ENCODE assay signal across 12 cellular contexts in the genomic region with DNA sequence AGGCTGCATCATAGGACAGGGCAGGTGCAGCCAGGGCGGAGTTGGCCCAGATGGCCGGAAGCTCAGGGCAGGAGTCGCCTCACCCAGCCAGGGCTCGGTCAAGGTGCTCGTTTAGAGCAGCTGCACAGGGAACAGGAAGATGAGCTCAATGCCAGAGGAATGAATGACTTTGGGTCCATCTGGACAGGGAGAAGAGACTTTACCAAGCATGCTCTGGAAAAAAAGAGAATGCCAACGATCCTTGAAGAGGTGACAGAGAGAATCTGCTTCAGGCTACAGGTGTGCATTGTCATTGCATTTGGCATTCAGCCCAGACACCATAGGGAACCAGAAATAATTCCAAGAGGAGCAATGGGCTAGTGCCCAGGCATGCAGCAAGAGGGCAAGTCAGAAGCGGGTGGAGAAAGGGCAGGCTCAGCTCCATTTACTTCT. TPM values are rescaled to one million over a fixed set of nuclear protein-coding genes. Genes with fewer than 3 reads are reported as not detected.
DNase-seq lines count a peak whose midpoint lies in the region; ATAC-seq and TF ChIP-seq lines count a peak whose summit lies in the region.
"Had no signal": no experiment of that assay in that cellular context is flagged by ENCODE, and none has a peak within 500 bp of the region (broad histone marks: within the 10 kb centered on the region; RNA-seq: fewer than 3 reads in every experiment).

No MANE protein-coding gene starts in this region.

- H3K9me3 Mint-ChIP-seq in GM23338: no peaks in the 10 kb centered on the region

- no peak overlapping the region for H2AFZ ChIP-seq in GM23338

- DNase-seq in GM23338 (ENCODE audit: low spot score) (peak; percentile 20), NCI-H2107 (lab: John Stamatoyannopoulos, UW) (peak; percentile 64), WERI-Rb-1 (peak; percentile 73), omental fat pad (ENCODE audit: low spot score) (no peak), head of caudate nucleus (no peak)
- DNase-seq: Caco-2; NCI-H1048; stimulated activated CD4-positive, alpha-beta T cell treated with anti-CD3 and anti-CD28 coated beads, Interleukin-15, amount 100 ng/mL, for 24 hours had no signal

- no peak overlapping the region for H3K27ac Mint-ChIP-seq in GM23338

- H3K9me3 ChIP-seq in WERI-Rb-1 (ENCODE audit: severe bottlenecking) (peaks cover 1% of the 10 kb centered on the region), mucosa of rectum (ENCODE audit: control insufficient read depth in 2 of 2, low read length in 2 of 2) (no peaks in the 10 kb centered on the region)
- H3K9me3 ChIP-seq: Caco-2 had no signal

- H3K27ac ChIP-seq in GM23338 (ENCODE audit: low read depth) (no peak overlapping the region), WERI-Rb-1 (no peak overlapping the region), mucosa of rectum (ENCODE audit: low read depth in 2 of 2, low read length in 2 of 2) (peak overlapping the region; percentile 3 to 44)

- H3K27me3 ChIP-seq in GM23338 (ENCODE audit: insufficient read depth): peaks cover 1% of the 10 kb centered on the region; the same call in 1 of the 2 replicates
- no peaks in the 10 kb centered on the region for H3K27me3 ChIP-seq in WERI-Rb-1 (ENCODE audit: insufficient read depth, low read depth, severe bottlenecking)
- H3K27me3 ChIP-seq in mucosa of rectum (ENCODE audit: control insufficient read depth in 2 of 2, insufficient read depth in 2 of 2, low read length in 2 of 2): no peaks in the 10 kb centered on the region

- no peaks in the 10 kb centered on the region for H3K36me3 Mint-ChIP-seq in GM23338 (ENCODE audit: low read depth)

- H3K4me3 ChIP-seq in GM23338 (no peak overlapping the region), WERI-Rb-1 (ENCODE audit: low read depth, low read length) (no peak overlapping the region), mucosa of rectum (ENCODE audit: low read length in 2 of 2) (no peak overlapping the region)

- H3K9me2 ChIP-seq in GM23338 (ENCODE audit: insufficient read depth): no peaks in the 10 kb centered on the region

- intact Hi-C loops in head of caudate nucleus (cut with DNase I): loop anchor here (10.0 kb wide), 1 partner anchor 145 kb away; no protein-coding TSS in a partner anchor

- peaks cover 6% of the 10 kb centered on the region for H3K4me1 Mint-ChIP-seq in GM23338

- ATAC-seq in GM23338 (peak; percentile 65), HG02981 (IDR thresholded peaks at IDR 0.05; ENCODE audit: unreplicated experiment) (no peak), GM19455 (IDR thresholded peaks at IDR 0.05; ENCODE audit: unreplicated experiment) (no peak), omental fat pad (ENCODE audit: low FRiP score) (no peak)

- TF ChIP-seq CTCF in GM23338 (conservative IDR thresholded peaks at IDR 0.05; ENCODE audit: low read depth in 2 of 2): no peak
- TF ChIP-seq CTCF in WERI-Rb-1 (IDR thresholded peaks at IDR 0.05; ENCODE audit: low read depth, low read length): no peak
- no peak for TF ChIP-seq CTCF in omental fat pad (IDR thresholded peaks at IDR 0.05)

- H4K20me1 ChIP-seq in GM23338 (replicated peaks; ENCODE audit: insufficient read depth): no peaks in the 10 kb centered on the region

- H3K27me3 Mint-ChIP-seq in GM23338 (ENCODE audit: insufficient read depth, low read depth, poor library complexity): peaks cover 11% of the 10 kb centered on the region

- no peak overlapping the region for H3K4me2 ChIP-seq in GM23338

- no peaks in the 10 kb centered on the region for H3K36me3 ChIP-seq in GM23338 (ENCODE audit: insufficient read depth)
- no peaks in the 10 kb centered on the region for H3K36me3 ChIP-seq in WERI-Rb-1
- H3K36me3 ChIP-seq in mucosa of rectum (ENCODE audit: control insufficient read depth in 2 of 2, insufficient read depth in 2 of 2, low read length in 2 of 2): no peaks in the 10 kb centered on the region

- peak overlapping the region in 1 of 2 donors; percentile 3 for H3K9ac ChIP-seq in mucosa of rectum (ENCODE audit: low read depth in 1 of 2, low read length in 2 of 2)

- H3K79me2 ChIP-seq in GM23338 (replicated peaks; ENCODE audit: insufficient read depth): no peaks in the 10 kb centered on the region

- no peaks in the 10 kb centered on the region for H3F3A ChIP-seq in GM23338 (replicated peaks; ENCODE audit: low read depth)

- H3K4me3 Mint-ChIP-seq in GM23338: no peak overlapping the region

- H3K4me1 ChIP-seq in GM23338 (ENCODE audit: insufficient read depth): no peaks in the 10 kb centered on the region
- H3K4me1 ChIP-seq in mucosa of rectum (ENCODE audit: control insufficient read depth in 2 of 2, insufficient read depth in 2 of 2, low read length in 2 of 2): peaks cover 0 to 8% of the 10 kb centered on the region in 2 donors

TF ChIP-seq in GM23338, 12 proteins besides CTCF, POLR2A, EP300 and RAD21 (continues in another document):
- no peak for TF ChIP-seq ZNF331 (CRISPR knock-in tag; IDR thresholded peaks at IDR 0.05; ENCODE audit: low read depth)
- TF ChIP-seq, protein P1, sequence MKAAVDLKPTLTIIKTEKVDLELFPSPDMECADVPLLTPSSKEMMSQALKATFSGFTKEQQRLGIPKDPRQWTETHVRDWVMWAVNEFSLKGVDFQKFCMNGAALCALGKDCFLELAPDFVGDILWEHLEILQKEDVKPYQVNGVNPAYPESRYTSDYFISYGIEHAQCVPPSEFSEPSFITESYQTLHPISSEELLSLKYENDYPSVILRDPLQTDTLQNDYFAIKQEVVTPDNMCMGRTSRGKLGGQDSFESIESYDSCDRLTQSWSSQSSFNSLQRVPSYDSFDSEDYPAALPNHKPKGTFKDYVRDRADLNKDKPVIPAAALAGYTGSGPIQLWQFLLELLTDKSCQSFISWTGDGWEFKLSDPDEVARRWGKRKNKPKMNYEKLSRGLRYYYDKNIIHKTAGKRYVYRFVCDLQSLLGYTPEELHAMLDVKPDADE (IDR thresholded peaks at IDR 0.05): no peak
- TF ChIP-seq, protein P2, sequence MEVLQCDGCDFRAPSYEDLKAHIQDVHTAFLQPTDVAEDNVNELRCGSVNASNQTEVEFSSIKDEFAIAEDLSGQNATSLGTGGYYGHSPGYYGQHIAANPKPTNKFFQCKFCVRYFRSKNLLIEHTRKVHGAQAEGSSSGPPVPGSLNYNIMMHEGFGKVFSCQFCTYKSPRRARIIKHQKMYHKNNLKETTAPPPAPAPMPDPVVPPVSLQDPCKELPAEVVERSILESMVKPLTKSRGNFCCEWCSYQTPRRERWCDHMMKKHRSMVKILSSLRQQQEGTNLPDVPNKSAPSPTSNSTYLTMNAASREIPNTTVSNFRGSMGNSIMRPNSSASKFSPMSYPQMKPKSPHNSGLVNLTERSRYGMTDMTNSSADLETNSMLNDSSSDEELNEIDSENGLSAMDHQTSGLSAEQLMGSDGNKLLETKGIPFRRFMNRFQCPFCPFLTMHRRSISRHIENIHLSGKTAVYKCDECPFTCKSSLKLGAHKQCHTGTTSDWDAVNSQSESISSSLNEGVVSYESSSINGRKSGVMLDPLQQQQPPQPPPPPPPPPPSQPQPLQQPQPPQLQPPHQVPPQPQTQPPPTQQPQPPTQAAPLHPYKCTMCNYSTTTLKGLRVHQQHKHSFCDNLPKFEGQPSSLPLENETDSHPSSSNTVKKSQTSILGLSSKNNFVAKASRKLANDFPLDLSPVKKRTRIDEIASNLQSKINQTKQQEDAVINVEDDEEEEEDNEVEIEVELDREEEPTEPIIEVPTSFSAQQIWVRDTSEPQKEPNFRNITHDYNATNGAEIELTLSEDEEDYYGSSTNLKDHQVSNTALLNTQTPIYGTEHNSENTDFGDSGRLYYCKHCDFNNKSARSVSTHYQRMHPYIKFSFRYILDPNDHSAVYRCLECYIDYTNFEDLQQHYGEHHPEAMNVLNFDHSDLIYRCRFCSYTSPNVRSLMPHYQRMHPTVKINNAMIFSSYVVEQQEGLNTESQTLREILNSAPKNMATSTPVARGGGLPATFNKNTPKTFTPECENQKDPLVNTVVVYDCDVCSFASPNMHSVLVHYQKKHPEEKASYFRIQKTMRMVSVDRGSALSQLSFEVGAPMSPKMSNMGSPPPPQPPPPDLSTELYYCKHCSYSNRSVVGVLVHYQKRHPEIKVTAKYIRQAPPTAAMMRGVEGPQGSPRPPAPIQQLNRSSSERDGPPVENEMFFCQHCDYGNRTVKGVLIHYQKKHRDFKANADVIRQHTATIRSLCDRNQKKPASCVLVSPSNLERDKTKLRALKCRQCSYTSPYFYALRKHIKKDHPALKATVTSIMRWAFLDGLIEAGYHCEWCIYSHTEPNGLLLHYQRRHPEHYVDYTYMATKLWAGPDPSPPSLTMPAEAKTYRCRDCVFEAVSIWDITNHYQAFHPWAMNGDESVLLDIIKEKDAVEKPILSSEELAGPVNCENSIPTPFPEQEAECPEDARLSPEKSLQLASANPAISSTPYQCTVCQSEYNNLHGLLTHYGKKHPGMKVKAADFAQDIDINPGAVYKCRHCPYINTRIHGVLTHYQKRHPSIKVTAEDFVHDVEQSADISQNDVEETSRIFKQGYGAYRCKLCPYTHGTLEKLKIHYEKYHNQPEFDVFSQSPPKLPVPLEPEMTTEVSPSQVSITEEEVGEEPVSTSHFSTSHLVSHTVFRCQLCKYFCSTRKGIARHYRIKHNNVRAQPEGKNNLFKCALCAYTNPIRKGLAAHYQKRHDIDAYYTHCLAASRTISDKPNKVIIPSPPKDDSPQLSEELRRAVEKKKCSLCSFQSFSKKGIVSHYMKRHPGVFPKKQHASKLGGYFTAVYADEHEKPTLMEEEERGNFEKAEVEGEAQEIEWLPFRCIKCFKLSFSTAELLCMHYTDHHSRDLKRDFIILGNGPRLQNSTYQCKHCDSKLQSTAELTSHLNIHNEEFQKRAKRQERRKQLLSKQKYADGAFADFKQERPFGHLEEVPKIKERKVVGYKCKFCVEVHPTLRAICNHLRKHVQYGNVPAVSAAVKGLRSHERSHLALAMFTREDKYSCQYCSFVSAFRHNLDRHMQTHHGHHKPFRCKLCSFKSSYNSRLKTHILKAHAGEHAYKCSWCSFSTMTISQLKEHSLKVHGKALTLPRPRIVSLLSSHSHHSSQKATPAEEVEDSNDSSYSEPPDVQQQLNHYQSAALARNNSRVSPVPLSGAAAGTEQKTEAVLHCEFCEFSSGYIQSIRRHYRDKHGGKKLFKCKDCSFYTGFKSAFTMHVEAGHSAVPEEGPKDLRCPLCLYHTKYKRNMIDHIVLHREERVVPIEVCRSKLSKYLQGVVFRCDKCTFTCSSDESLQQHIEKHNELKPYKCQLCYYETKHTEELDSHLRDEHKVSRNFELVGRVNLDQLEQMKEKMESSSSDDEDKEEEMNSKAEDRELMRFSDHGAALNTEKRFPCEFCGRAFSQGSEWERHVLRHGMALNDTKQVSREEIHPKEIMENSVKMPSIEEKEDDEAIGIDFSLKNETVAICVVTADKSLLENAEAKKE (CRISPR knock-in tag; IDR thresholded peaks at IDR 0.05): no peak

RNA-seq across cellular contexts. Expression of a gene that starts 6.7 kb away (rescaled TPM):
- total RNA-seq in GM23338 (2014; rRNA removed; shearing (Covaris generic)): 4.2 and 6.6 TPM in 2 replicates
- polyA plus RNA-seq in GM23338 (2016; fragmentation: Nextera tagmentation; extraction: Ambion mirVana): 5.6 and 7.4 TPM in 2 replicates
- total RNA-seq in omental fat pad: 10 to 100 TPM; 13.2 to 27.9 (median 24.0) TPM

RNA-seq across cellular contexts. Expression of a gene that starts 7.3 kb away (rescaled TPM):
- not detected in 2 replicates for total RNA-seq in GM23338 (2014; rRNA removed; shearing (Covaris generic))
- not detected in 2 replicates for polyA plus RNA-seq in GM23338 (2016; fragmentation: Nextera tagmentation; extraction: Ambion mirVana)
- total RNA-seq in omental fat pad: 100 to 1,000 TPM in 2 of 4 donors, 10 to 100 TPM in 2; 35.2 to 382 (median 96.5) TPM
- total RNA-seq: Caco-2, epithelial cell of proximal tubule had no signal

RNA-seq across cellular contexts. Expression of a gene that starts 59.5 kb away (rescaled TPM):
- 0.07 and 0.12 TPM in 2 replicates for total RNA-seq in GM23338 (2014; rRNA removed; shearing (Covaris generic))
- polyA plus RNA-seq in GM23338 (2016; fragmentation: Nextera tagmentation; extraction: Ambion mirVana): 0.10 TPM in 1 of 2 replicates, not detected in the other
- under 1 TPM in 2 of 4 donors, not detected in 2; 0.09 to 0.12 TPM for total RNA-seq in omental fat pad
- total RNA-seq: epithelial cell of proximal tubule had no signal

Comparison
In these comparisons a context has a peak if more than half of its experiments do, and no peak if none do; other contexts are left out.
1. DNase-seq: peak in GM23338 (single experiment), NCI-H2107 (single experiment) and WERI-Rb-1 (single experiment); none in omental fat pad (single experiment) and head of caudate nucleus (0 of 42).
2. H3K27ac ChIP-seq: peak in mucosa of rectum (2 of 2); none in GM23338 (single experiment) and WERI-Rb-1 (single experiment).
3. RNA of a gene that starts 7.3 kb away (total RNA-seq): 35.2 to 382 TPM in omental fat pad; not detected in GM23338; every median in the first group is over 10 times any median in the second.